15 cellular contexts compared by ENCODE assay signal in the genomic region with DNA sequence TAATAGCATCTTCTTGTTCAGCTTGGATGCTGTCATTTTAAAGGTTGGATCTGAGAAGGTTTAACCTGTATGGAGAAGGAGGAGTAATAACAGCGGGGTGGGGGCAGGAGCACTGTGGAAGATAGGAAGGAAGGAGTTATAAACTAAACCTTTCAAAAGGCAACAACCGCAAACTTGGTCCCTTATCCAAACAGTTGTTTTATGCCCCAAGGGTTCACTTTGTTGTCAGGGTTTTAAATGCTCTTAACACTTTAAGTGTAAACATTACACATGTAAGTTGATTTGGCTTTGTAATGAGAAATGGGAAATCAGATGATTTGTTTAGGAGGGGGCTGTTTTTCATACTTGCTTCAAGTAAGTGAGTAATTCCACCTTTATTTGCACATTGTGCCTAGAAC. TPM values are rescaled to one million over a fixed set of nuclear protein-coding genes. Genes with fewer than 3 reads are reported as not detected.
"Had no signal": no experiment of that assay in that cellular context is flagged by ENCODE, and none has a peak within 500 bp of the region (broad histone marks: within the 10 kb centered on the region; RNA-seq: fewer than 3 reads in every experiment).

No MANE protein-coding gene starts in this region.

- H3K9me3 ChIP-seq: esophagus squamous epithelium, heart right ventricle had no signal

- DNase-seq: activated CD4-positive, alpha-beta memory T cell treated with anti-CD3 and anti-CD28 coated beads for 36 hours; activated CD4-positive, CD25-positive, alpha-beta regulatory T cell treated with anti-CD3 and anti-CD28 coated beads, Interleukin-2, amount 50 U/mL, for 72 hours; activated gamma-delta T cell; activated T-cell treated with anti-CD3 and anti-CD28 coated beads, Interleukin-2, amount 50 U/mL, for 4 hours; amygdala; esophagus squamous epithelium; foreskin keratinocyte; heart right ventricle; islet precursor cell; small intestine had no signal

- H3K9me3 Mint-ChIP-seq: activated CD4-positive, alpha-beta memory T cell treated with anti-CD3 and anti-CD28 coated beads for 36 hours; activated T-cell treated with anti-CD3 and anti-CD28 coated beads, Interleukin-2, amount 50 U/mL, for 4 hours had no signal

- H3K4me3 Mint-ChIP-seq: activated CD4-positive, alpha-beta memory T cell treated with anti-CD3 and anti-CD28 coated beads for 36 hours; activated naive CD8-positive, alpha-beta T cell; activated T-cell treated with anti-CD3 and anti-CD28 coated beads, Interleukin-2, amount 50 U/mL, for 4 hours; memory B cell; stimulated activated effector memory CD8-positive, alpha-beta T cell treated with anti-CD3 and anti-CD28 coated beads, Interleukin-12 subunit alpha, Interleukin-12 subunit beta, amount 100 ng/mL, for 72 hours had no signal

- H3K36me3 ChIP-seq: esophagus squamous epithelium, heart right ventricle had no signal

- H3K4me1 ChIP-seq: foreskin keratinocyte, parathyroid adenoma had no signal

- H3K27ac Mint-ChIP-seq: activated CD4-positive, alpha-beta memory T cell treated with anti-CD3 and anti-CD28 coated beads for 36 hours; activated naive CD8-positive, alpha-beta T cell; memory B cell; stimulated activated effector memory CD8-positive, alpha-beta T cell treated with anti-CD3 and anti-CD28 coated beads, Interleukin-12 subunit alpha, Interleukin-12 subunit beta, amount 100 ng/mL, for 72 hours had no signal

- H3K27ac ChIP-seq: esophagus squamous epithelium, foreskin keratinocyte, heart right ventricle, parathyroid adenoma had no signal

- H3K9ac ChIP-seq: parathyroid adenoma had no signal

- H2AFZ ChIP-seq: parathyroid adenoma had no signal

- H3K36me3 Mint-ChIP-seq: activated CD4-positive, alpha-beta memory T cell treated with anti-CD3 and anti-CD28 coated beads for 36 hours; activated naive CD8-positive, alpha-beta T cell; stimulated activated effector memory CD8-positive, alpha-beta T cell treated with anti-CD3 and anti-CD28 coated beads, Interleukin-12 subunit alpha, Interleukin-12 subunit beta, amount 100 ng/mL, for 72 hours had no signal

- FAIRE-seq: small intestine had no signal

- ATAC-seq: activated T-cell treated with anti-CD3 and anti-CD28 coated beads, Interleukin-2, amount 50 U/mL, for 4 hours; foreskin keratinocyte; heart right ventricle; left lobe of liver; stimulated activated effector memory CD8-positive, alpha-beta T cell treated with anti-CD3 and anti-CD28 coated beads, Interleukin-12 subunit alpha, Interleukin-12 subunit beta, amount 100 ng/mL, for 72 hours had no signal

- H3K79me2 ChIP-seq: parathyroid adenoma had no signal

- H3K4me3 ChIP-seq: esophagus squamous epithelium, heart right ventricle had no signal

RNA-seq across cellular contexts. Expression of a gene that starts 3.0 kb away (rescaled TPM):
- total RNA-seq: activated CD4-positive, alpha-beta memory T cell treated with anti-CD3 and anti-CD28 coated beads for 36 hours; foreskin keratinocyte; left lobe of liver had no signal
